32 cellular contexts compared by ENCODE assay signal in genomic region chr15:83850846-83851245, GRCh38.
DNase-seq lines count a peak whose midpoint lies in the region; ATAC-seq, FAIRE-seq and TF ChIP-seq lines count a peak whose summit lies in the region.
"Had no signal": no experiment of that assay in that cellular context is flagged by ENCODE, and none has a peak within 500 bp of the region (broad histone marks: within the 10 kb centered on the region; RNA-seq: fewer than 3 reads in every experiment).

No MANE protein-coding gene starts in this region.

- no peak overlapping the region for H2AFZ ChIP-seq in PC-3 (ENCODE audit: low read length)
- peak overlapping the region; percentile 67 for H2AFZ ChIP-seq in keratinocyte (ENCODE audit: control insufficient read depth, low read length)

- H3K9me3 ChIP-seq in PC-3 (ENCODE audit: low read length): no peaks in the 10 kb centered on the region
- H3K9me3 ChIP-seq in keratinocyte (ENCODE audit: control insufficient read depth, low read depth, low read length): no peaks in the 10 kb centered on the region
- no peaks in the 10 kb centered on the region for H3K9me3 ChIP-seq in stomach
- H3K9me3 ChIP-seq: Caco-2, psoas muscle, tibial artery had no signal

- no peaks in the 10 kb centered on the region for H3K36me3 Mint-ChIP-seq in brain

- CTCF ChIA-PET in PC-3 (lab: Charles Lee): no interaction called here

- no peaks in the 10 kb centered on the region for H3F3A ChIP-seq in PC-3 (ENCODE audit: low read length, unreplicated experiment)

- in situ Hi-C loops in GM13977 (cut with MboI; ENCODE audit: low pct_unique_long_range_greater_than_20kb, low sequenced_read_pairs, unreplicated experiment): no loop called here

- intact Hi-C loops in PC-3 (cut with micrococcal nuclease) (loop anchor here (1.0 kb wide), 1 partner anchor 36 kb away; no protein-coding TSS in a partner anchor), stomach (cut with DNase I; ENCODE audit: low total_unique reads) (no loop called here)

- no peak for TF ChIP-seq POLR2A in stomach (IDR thresholded peaks at IDR 0.05)

- H3K27ac ChIP-seq in PC-3 (ENCODE audit: low read length) (peak overlapping the region; percentile 62), keratinocyte (ENCODE audit: control insufficient read depth, insufficient read depth, low read length) (peak overlapping the region; percentile 33), stomach (peak overlapping the region in 4 of 5 donors; percentile 5 to 29 (median 24))
- H3K27ac ChIP-seq: psoas muscle, tibial artery, WERI-Rb-1 had no signal

- H3K9me3 Mint-ChIP-seq in brain: peaks cover 0 to 3% (median 0%) of the 10 kb centered on the region in 5 experiments
- H3K9me3 Mint-ChIP-seq: activated CD4-positive, alpha-beta T cell treated with anti-CD3 and anti-CD28 coated beads, Interleukin-2, amount 10 ng/mL, durations not matched to agents 24 days and 14 days; activated T-cell treated with anti-CD3 and anti-CD28 coated beads, Interleukin-2, amount 50 U/mL, for 4 hours; H9; stimulated activated naive CD8-positive, alpha-beta T cell treated with anti-CD3 and anti-CD28 coated beads, Interleukin-15, amount 100 ng/mL, for 72 hours had no signal

- H3K79me2 ChIP-seq in PC-3 (ENCODE audit: low read length): no peaks in the 10 kb centered on the region
- no peaks in the 10 kb centered on the region for H3K79me2 ChIP-seq in keratinocyte (ENCODE audit: control insufficient read depth, insufficient read depth, low read length)

- ATAC-seq in PC-3 (peak; percentile 83), HG03108 (IDR thresholded peaks at IDR 0.05; ENCODE audit: unreplicated experiment) (no peak)
- ATAC-seq: activated T-cell treated with anti-CD3 and anti-CD28 coated beads, Interleukin-2, amount 50 U/mL, for 4 hours; left colon; psoas muscle; stimulated activated naive CD8-positive, alpha-beta T cell treated with anti-CD3 and anti-CD28 coated beads, Interleukin-15, amount 100 ng/mL, for 72 hours had no signal

- H3K36me3 ChIP-seq in PC-3 (ENCODE audit: low read depth, low read length) (no peaks in the 10 kb centered on the region), keratinocyte (ENCODE audit: control insufficient read depth in 2 of 2, extremely low read depth in 1 of 2, insufficient read depth in 2 of 2, low read length in 2 of 2) (no peaks in the 10 kb centered on the region), stomach (no peaks in the 10 kb centered on the region)
- H3K36me3 ChIP-seq: tibial artery, WERI-Rb-1 had no signal

- H3K4me2 ChIP-seq in PC-3 (ENCODE audit: low read length) (peak overlapping the region; percentile 49), keratinocyte (ENCODE audit: control insufficient read depth, extremely low read depth, insufficient read depth, low read depth, low read length) (peak overlapping the region; percentile 80)

- no peak for TF ChIP-seq EP300 in stomach (IDR thresholded peaks at IDR 0.05)

- no peaks in the 10 kb centered on the region for H3K9me1 ChIP-seq in keratinocyte (ENCODE audit: control insufficient read depth, extremely low read depth, insufficient read depth, low read length)

- TF ChIP-seq CTCF in PC-3 (conservative IDR thresholded peaks at IDR 0.05; ENCODE audit: low read depth, low read length): no peak
- TF ChIP-seq CTCF in brain (conservative IDR thresholded peaks at IDR 0.05): no peak
- no peak for TF ChIP-seq CTCF in keratinocyte (optimal IDR thresholded peaks at IDR 0.05 in 1 of 3, IDR thresholded peaks at IDR 0.05 in 1 of 3, conservative IDR thresholded peaks at IDR 0.05 in 1 of 3; ENCODE audit: extremely low read depth in 1 of 3, insufficient read depth in 2 of 3, low read length in 3 of 3)
- TF ChIP-seq CTCF in stomach (IDR thresholded peaks at IDR 0.05): no peak
- no peak for TF ChIP-seq CTCF in GM13977 (IDR thresholded peaks at IDR 0.05; ENCODE audit: extremely low read depth, insufficient read depth, missing control alignments)

- H3K9me2 ChIP-seq in PC-3 (replicated peaks; ENCODE audit: low read length): no peaks in the 10 kb centered on the region

- DNase-seq in PC-3 (peak; percentile 78), keratinocyte (ENCODE audit: low read depth, low spot score) (peak; percentile 38), stomach (no peak), D341Med (ENCODE audit: low spot score) (no peak), GM13977 (ENCODE audit: low spot score) (no peak)
- DNase-seq: activated CD4-positive, alpha-beta T cell treated with anti-CD3 and anti-CD28 coated beads, Interleukin-2, amount 10 ng/mL, durations not matched to agents 24 days and 14 days; activated gamma-delta T cell treated with Interleukin-2 at 50 U/mL for 16 hours; activated T-cell treated with anti-CD3 and anti-CD28 coated beads, Interleukin-2, amount 50 U/mL, for 4 hours; C1 segment of cervical spinal cord; Caco-2; cerebellar nuclear complex; DMS79 treated with DMSO at 0.1 percent for 48 hours; foreskin fibroblast; GF-D8; H9; hippocampal formation; left colon; mesendoderm; NCI-H1105 treated with DMSO at 0.1 percent for 48 hours; NCI-H446; NCI-H774; psoas muscle; SHP77 treated with DMSO at 0.1 percent for 48 hours; small intestine; stimulated activated CD8-positive, alpha-beta memory T cell treated with anti-CD3 and anti-CD28 coated beads, Interleukin-4, amount 100 ng/mL, for 48 hours; stimulated activated naive CD8-positive, alpha-beta T cell treated with anti-CD3 and anti-CD28 coated beads, Interleukin-15, amount 100 ng/mL, for 72 hours; T1000; tibial artery; WERI-Rb-1 had no signal

- no peaks in the 10 kb centered on the region for H3K27me3 ChIP-seq in PC-3 (ENCODE audit: low read length)
- H3K27me3 ChIP-seq in keratinocyte (ENCODE audit: control insufficient read depth, extremely low read depth, insufficient read depth, low read length): no peaks in the 10 kb centered on the region
- H3K27me3 ChIP-seq in stomach: no peaks in the 10 kb centered on the region
- H3K27me3 ChIP-seq: tibial artery had no signal

- POLR2A ChIA-PET in PC-3 (lab: Charles Lee; ENCODE audit: unreplicated experiment): no interaction called here

- 41 to 58% (median 51%) methylated on average over 5 of the region's 5 CpGs for WGBS in stomach, 5 donors

- H3K9ac ChIP-seq in PC-3 (ENCODE audit: low read length): no peak overlapping the region
- no peak overlapping the region for H3K9ac ChIP-seq in keratinocyte (ENCODE audit: control insufficient read depth, extremely low read depth, insufficient read depth, low read length)

- FAIRE-seq in keratinocyte (lab: Jason Lieb, UNC): peak; percentile 96
- FAIRE-seq: GM18507, small intestine had no signal

- H4K20me1 ChIP-seq in PC-3 (ENCODE audit: low read length): no peaks in the 10 kb centered on the region
- H4K20me1 ChIP-seq in keratinocyte (ENCODE audit: control insufficient read depth, extremely low read depth, insufficient read depth, low read length): no peaks in the 10 kb centered on the region

- peak overlapping the region in 3 of 5 experiments; percentile 21 to 67 (median 29) for H3K27ac Mint-ChIP-seq in brain
- H3K27ac Mint-ChIP-seq: activated CD4-positive, alpha-beta T cell treated with anti-CD3 and anti-CD28 coated beads, Interleukin-2, amount 10 ng/mL, durations not matched to agents 24 days and 14 days; H9; stimulated activated naive CD8-positive, alpha-beta T cell treated with anti-CD3 and anti-CD28 coated beads, Interleukin-15, amount 100 ng/mL, for 72 hours had no signal

- dilution Hi-C loops in keratinocyte (cut with MboI; ENCODE audit: extremely low pct_ligation_motif_present, low sequenced_read_pairs): no loop called here

- BruUV-seq in PC-3 (replicated peaks; lab: Mats Ljungman, UMichigan): no TSS peak

- peak overlapping the region in 2 of 5 experiments; percentile 6 to 47 for H3K4me3 Mint-ChIP-seq in brain
- H3K4me3 Mint-ChIP-seq: activated CD4-positive, alpha-beta T cell treated with anti-CD3 and anti-CD28 coated beads, Interleukin-2, amount 10 ng/mL, durations not matched to agents 24 days and 14 days; activated T-cell treated with anti-CD3 and anti-CD28 coated beads, Interleukin-2, amount 50 U/mL, for 4 hours; H9; stimulated activated naive CD8-positive, alpha-beta T cell treated with anti-CD3 and anti-CD28 coated beads, Interleukin-15, amount 100 ng/mL, for 72 hours had no signal

- peak overlapping the region; percentile 25; the same call in 1 of the 2 replicates for H3K4me3 ChIP-seq in PC-3 (ENCODE audit: low read length)
- H3K4me3 ChIP-seq in keratinocyte (ENCODE audit: control insufficient read depth in 2 of 3, extremely low read depth in 1 of 3, insufficient read depth in 2 of 3, low read depth in 1 of 3, low read length in 3 of 3): peak overlapping the region in 1 of 3 experiments; percentile 4
- no peak overlapping the region for H3K4me3 ChIP-seq in stomach
- H3K4me3 ChIP-seq: psoas muscle, tibial artery had no signal

- H3K4me1 ChIP-seq in PC-3 (ENCODE audit: insufficient read depth, low read length) (peaks cover 49% of the 10 kb centered on the region), keratinocyte (ENCODE audit: control insufficient read depth, extremely low read depth, insufficient read depth, low read length) (peaks cover 36% of the 10 kb centered on the region), stomach (peaks cover 0 to 55% (median 23%) of the 10 kb centered on the region in 4 donors)
- H3K4me1 ChIP-seq: Caco-2, psoas muscle had no signal

- no peaks in the 10 kb centered on the region for H3K27me3 Mint-ChIP-seq in brain
- H3K27me3 Mint-ChIP-seq: stimulated activated naive CD8-positive, alpha-beta T cell treated with anti-CD3 and anti-CD28 coated beads, Interleukin-15, amount 100 ng/mL, for 72 hours had no signal

- peaks cover 21% of the 10 kb centered on the region for H3K4me1 Mint-ChIP-seq in brain
- H3K4me1 Mint-ChIP-seq: activated CD4-positive, alpha-beta T cell treated with anti-CD3 and anti-CD28 coated beads, Interleukin-2, amount 10 ng/mL, durations not matched to agents 24 days and 14 days; stimulated activated naive CD8-positive, alpha-beta T cell treated with anti-CD3 and anti-CD28 coated beads, Interleukin-15, amount 100 ng/mL, for 72 hours had no signal

Comparison
In these comparisons a context has a peak if more than half of its experiments do, and no peak if none do; other contexts are left out.
1. DNase-seq: peak in PC-3 (single experiment) and keratinocyte (single experiment); none in stomach (single experiment), D341Med (single experiment) and GM13977 (single experiment).
2. Peak in every context shown above with its lines, with median percentiles within 50 percentile points of each other: H3K27ac ChIP-seq.